ENCODE assay signal across 1 cellular context in the genomic region with DNA sequence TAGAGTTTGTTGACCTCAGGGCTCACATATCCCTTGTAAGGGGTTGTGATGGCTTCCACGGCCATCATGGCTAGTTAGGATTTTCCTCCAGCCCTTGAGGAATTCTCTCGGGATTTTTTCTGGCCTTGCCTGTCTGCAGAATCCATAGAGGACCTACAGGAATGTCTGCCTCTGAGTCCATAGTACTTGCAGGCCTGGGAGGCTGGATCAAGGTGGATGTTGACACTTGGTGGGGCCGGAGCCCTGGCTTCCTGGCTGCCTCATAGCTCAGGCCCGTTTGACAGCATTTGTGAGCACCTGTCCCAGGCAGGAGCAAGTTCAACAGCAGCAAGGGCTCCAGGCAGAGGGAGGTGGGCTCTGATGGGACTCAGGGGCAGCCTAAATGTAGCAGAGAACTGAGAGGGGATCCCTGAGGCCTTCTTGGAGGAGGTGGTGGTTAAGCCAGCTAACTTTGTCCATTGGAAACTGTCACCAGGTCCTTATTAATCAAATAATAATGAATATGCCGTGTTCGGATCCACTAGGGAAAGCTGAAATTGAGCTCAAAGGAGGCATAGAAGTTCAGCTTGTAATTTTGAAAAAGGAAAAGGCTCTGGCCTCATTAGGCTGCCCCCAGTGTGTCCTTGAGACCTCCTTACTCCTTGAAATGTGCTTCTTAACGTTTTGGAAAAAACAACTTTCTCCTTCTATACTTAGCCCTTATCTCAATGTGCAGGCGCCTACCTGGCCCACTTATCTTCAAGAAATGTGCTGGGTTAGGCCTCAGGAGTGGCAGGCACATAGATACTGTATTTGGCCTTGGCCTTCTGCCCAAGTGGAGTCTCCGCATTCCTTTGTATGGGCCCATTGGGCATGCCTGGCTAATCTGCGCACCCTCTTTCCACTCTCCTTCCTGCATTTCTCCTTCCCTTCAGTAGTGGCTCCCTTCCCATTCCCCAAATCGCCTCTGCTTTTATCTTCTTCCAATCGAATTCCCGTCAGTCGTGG.
A peak's percentile ranks its signal among the peaks of the same experiment; 100 is the strongest.
TF ChIP-seq lines count a peak whose summit lies in the region.

No MANE protein-coding gene starts in this region.

TF ChIP-seq in HepG2, 621 proteins besides CTCF, POLR2A, EP300 and RAD21 (continued from another document and continues in another):
- no peak for TF ChIP-seq ZNF878 (CRISPR knock-in tag; IDR thresholded peaks at IDR 0.05)
- no peak for TF ChIP-seq ZZZ3 (CRISPR knock-in tag; IDR thresholded peaks at IDR 0.05; ENCODE audit: borderline replicate concordance)
- TF ChIP-seq, protein P1, sequence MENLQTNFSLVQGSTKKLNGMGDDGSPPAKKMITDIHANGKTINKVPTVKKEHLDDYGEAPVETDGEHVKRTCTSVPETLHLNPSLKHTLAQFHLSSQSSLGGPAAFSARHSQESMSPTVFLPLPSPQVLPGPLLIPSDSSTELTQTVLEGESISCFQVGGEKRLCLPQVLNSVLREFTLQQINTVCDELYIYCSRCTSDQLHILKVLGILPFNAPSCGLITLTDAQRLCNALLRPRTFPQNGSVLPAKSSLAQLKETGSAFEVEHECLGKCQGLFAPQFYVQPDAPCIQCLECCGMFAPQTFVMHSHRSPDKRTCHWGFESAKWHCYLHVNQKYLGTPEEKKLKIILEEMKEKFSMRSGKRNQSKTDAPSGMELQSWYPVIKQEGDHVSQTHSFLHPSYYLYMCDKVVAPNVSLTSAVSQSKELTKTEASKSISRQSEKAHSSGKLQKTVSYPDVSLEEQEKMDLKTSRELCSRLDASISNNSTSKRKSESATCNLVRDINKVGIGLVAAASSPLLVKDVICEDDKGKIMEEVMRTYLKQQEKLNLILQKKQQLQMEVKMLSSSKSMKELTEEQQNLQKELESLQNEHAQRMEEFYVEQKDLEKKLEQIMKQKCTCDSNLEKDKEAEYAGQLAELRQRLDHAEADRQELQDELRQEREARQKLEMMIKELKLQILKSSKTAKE (CRISPR knock-in tag; IDR thresholded peaks at IDR 0.05; ENCODE audit: borderline replicate concordance) = peak; percentile 70; the same call in 1 of the 2 replicates
- no peak for TF ChIP-seq THYN1 (CRISPR knock-in tag; IDR thresholded peaks at IDR 0.05; ENCODE audit: borderline replicate concordance, low read depth)
- TF ChIP-seq, protein P2, sequence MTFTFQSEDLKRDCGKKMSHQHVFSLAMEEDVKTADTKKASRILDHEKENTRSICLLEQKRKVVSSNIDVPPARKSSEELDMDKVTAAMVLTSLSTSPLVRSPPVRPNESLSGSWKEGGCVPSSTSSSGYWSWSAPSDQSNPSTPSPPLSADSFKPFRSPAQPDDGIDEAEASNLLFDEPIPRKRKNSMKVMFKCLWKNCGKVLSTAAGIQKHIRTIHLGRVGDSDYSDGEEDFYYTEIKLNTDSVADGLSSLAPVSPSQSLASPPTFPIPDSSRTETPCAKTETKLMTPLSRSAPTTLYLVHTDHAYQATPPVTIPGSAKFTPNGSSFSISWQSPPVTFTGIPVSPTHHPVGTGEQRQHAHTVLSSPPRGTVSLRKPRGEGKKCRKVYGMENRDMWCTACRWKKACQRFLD (CRISPR knock-in tag; IDR thresholded peaks at IDR 0.05; ENCODE audit: borderline replicate concordance) = no peak
- TF ChIP-seq ZNF263 (CRISPR knock-in tag; IDR thresholded peaks at IDR 0.05) = peak; percentile 48
- TF ChIP-seq FOXA3 (CRISPR knock-in tag; IDR thresholded peaks at IDR 0.05) = peak; percentile 86
- no peak for TF ChIP-seq ZNF749 (CRISPR knock-in tag; IDR thresholded peaks at IDR 0.05; ENCODE audit: borderline replicate concordance)
- no peak for TF ChIP-seq ZNF567 (CRISPR knock-in tag; IDR thresholded peaks at IDR 0.05; ENCODE audit: borderline replicate concordance)
- TF ChIP-seq MEIS2 (CRISPR knock-in tag; IDR thresholded peaks at IDR 0.05) = peak; percentile 77; the same call in 1 of the 2 replicates
- no peak for TF ChIP-seq ZNF569 (CRISPR knock-in tag; IDR thresholded peaks at IDR 0.05; ENCODE audit: borderline replicate concordance)
- TF ChIP-seq MATR3 (CRISPR knock-in tag; IDR thresholded peaks at IDR 0.05) = no peak
- no peak for TF ChIP-seq EHMT2 (IDR thresholded peaks at IDR 0.05; ENCODE audit: borderline replicate concordance, low read depth, low read length)
- TF ChIP-seq ZSCAN9 (CRISPR knock-in tag; IDR thresholded peaks at IDR 0.05; ENCODE audit: borderline replicate concordance) = 0 out of 2 replicates have a peak, but pooled peaks have one; percentile 52
- TF ChIP-seq, protein P3, sequence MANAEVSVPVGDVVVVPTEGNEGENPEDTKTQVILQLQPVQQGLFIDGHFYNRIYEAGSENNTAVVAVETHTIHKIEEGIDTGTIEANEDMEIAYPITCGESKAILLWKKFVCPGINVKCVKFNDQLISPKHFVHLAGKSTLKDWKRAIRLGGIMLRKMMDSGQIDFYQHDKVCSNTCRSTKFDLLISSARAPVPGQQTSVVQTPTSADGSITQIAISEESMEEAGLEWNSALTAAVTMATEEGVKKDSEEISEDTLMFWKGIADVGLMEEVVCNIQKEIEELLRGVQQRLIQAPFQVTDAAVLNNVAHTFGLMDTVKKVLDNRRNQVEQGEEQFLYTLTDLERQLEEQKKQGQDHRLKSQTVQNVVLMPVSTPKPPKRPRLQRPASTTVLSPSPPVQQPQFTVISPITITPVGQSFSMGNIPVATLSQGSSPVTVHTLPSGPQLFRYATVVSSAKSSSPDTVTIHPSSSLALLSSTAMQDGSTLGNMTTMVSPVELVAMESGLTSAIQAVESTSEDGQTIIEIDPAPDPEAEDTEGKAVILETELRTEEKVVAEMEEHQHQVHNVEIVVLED (CRISPR knock-in tag; IDR thresholded peaks at IDR 0.05; ENCODE audit: borderline replicate concordance) = no peak
- TF ChIP-seq, protein P4, sequence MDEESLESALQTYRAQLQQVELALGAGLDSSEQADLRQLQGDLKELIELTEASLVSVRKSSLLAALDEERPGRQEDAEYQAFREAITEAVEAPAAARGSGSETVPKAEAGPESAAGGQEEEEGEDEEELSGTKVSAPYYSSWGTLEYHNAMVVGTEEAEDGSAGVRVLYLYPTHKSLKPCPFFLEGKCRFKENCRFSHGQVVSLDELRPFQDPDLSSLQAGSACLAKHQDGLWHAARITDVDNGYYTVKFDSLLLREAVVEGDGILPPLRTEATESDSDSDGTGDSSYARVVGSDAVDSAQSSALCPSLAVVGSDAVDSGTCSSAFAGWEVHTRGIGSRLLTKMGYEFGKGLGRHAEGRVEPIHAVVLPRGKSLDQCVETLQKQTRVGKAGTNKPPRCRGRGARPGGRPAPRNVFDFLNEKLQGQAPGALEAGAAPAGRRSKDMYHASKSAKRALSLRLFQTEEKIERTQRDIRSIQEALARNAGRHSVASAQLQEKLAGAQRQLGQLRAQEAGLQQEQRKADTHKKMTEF (CRISPR knock-in tag; IDR thresholded peaks at IDR 0.05) = no peak
- no peak for TF ChIP-seq FOXP1 (IDR thresholded peaks at IDR 0.05)
- TF ChIP-seq FOXP1 (CRISPR knock-in tag; IDR thresholded peaks at IDR 0.05) = peak; percentile 39; the same call in 1 of the 2 replicates
- no peak for TF ChIP-seq ZFP90 (CRISPR knock-in tag; IDR thresholded peaks at IDR 0.05; ENCODE audit: borderline replicate concordance)
- TF ChIP-seq ZNF773 (CRISPR knock-in tag; IDR thresholded peaks at IDR 0.05; ENCODE audit: borderline replicate concordance) = no peak
- TF ChIP-seq YEATS4 (CRISPR knock-in tag; IDR thresholded peaks at IDR 0.05; ENCODE audit: borderline replicate concordance) = no peak
- TF ChIP-seq ZNF747 (CRISPR knock-in tag; IDR thresholded peaks at IDR 0.05; ENCODE audit: borderline replicate concordance) = no peak
- TF ChIP-seq KMT2A (CRISPR knock-in tag; IDR thresholded peaks at IDR 0.05) = no peak
- no peak for TF ChIP-seq SNRNP70 (IDR thresholded peaks at IDR 0.05; ENCODE audit: low read depth, low read length)
- TF ChIP-seq FLYWCH1 (CRISPR knock-in tag; IDR thresholded peaks at IDR 0.05) = no peak
- TF ChIP-seq, protein P5, sequence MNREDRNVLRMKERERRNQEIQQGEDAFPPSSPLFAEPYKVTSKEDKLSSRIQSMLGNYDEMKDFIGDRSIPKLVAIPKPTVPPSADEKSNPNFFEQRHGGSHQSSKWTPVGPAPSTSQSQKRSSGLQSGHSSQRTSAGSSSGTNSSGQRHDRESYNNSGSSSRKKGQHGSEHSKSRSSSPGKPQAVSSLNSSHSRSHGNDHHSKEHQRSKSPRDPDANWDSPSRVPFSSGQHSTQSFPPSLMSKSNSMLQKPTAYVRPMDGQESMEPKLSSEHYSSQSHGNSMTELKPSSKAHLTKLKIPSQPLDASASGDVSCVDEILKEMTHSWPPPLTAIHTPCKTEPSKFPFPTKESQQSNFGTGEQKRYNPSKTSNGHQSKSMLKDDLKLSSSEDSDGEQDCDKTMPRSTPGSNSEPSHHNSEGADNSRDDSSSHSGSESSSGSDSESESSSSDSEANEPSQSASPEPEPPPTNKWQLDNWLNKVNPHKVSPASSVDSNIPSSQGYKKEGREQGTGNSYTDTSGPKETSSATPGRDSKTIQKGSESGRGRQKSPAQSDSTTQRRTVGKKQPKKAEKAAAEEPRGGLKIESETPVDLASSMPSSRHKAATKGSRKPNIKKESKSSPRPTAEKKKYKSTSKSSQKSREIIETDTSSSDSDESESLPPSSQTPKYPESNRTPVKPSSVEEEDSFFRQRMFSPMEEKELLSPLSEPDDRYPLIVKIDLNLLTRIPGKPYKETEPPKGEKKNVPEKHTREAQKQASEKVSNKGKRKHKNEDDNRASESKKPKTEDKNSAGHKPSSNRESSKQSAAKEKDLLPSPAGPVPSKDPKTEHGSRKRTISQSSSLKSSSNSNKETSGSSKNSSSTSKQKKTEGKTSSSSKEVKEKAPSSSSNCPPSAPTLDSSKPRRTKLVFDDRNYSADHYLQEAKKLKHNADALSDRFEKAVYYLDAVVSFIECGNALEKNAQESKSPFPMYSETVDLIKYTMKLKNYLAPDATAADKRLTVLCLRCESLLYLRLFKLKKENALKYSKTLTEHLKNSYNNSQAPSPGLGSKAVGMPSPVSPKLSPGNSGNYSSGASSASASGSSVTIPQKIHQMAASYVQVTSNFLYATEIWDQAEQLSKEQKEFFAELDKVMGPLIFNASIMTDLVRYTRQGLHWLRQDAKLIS (CRISPR knock-in tag; IDR thresholded peaks at IDR 0.05) = no peak
- TF ChIP-seq NFATC3 (CRISPR knock-in tag; IDR thresholded peaks at IDR 0.05) = no peak; the same call in 1 of the 2 replicates
- no peak for TF ChIP-seq ZNF546 (CRISPR knock-in tag; conservative IDR thresholded peaks at IDR 0.05)
- TF ChIP-seq POLR2AphosphoS2 (IDR thresholded peaks at IDR 0.05; ENCODE audit: low read depth, low read length) = no peak
- TF ChIP-seq ZNF558 (CRISPR knock-in tag; IDR thresholded peaks at IDR 0.05; ENCODE audit: borderline replicate concordance) = no peak
- peak; percentile 32; the same call in 1 of the 2 replicates for TF ChIP-seq FOXK2 (IDR thresholded peaks at IDR 0.05)
- TF ChIP-seq, protein P6, sequence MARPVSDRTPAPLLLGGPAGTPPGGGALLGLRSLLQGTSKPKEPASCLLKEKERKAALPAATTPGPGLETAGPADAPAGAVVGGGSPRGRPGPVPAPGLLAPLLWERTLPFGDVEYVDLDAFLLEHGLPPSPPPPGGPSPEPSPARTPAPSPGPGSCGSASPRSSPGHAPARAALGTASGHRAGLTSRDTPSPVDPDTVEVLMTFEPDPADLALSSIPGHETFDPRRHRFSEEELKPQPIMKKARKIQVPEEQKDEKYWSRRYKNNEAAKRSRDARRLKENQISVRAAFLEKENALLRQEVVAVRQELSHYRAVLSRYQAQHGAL (CRISPR knock-in tag; IDR thresholded peaks at IDR 0.05; ENCODE audit: not compliant biosample characterization) = no peak
- 0 out of 2 replicates have a peak, but pooled peaks have one; percentile 18 for TF ChIP-seq YEATS2 (CRISPR knock-in tag; IDR thresholded peaks at IDR 0.05; ENCODE audit: borderline replicate concordance)
- TF ChIP-seq ZNF335 (CRISPR knock-in tag; IDR thresholded peaks at IDR 0.05) = no peak
- no peak for TF ChIP-seq ZNF251 (CRISPR knock-in tag; IDR thresholded peaks at IDR 0.05)
- TF ChIP-seq, protein P7, sequence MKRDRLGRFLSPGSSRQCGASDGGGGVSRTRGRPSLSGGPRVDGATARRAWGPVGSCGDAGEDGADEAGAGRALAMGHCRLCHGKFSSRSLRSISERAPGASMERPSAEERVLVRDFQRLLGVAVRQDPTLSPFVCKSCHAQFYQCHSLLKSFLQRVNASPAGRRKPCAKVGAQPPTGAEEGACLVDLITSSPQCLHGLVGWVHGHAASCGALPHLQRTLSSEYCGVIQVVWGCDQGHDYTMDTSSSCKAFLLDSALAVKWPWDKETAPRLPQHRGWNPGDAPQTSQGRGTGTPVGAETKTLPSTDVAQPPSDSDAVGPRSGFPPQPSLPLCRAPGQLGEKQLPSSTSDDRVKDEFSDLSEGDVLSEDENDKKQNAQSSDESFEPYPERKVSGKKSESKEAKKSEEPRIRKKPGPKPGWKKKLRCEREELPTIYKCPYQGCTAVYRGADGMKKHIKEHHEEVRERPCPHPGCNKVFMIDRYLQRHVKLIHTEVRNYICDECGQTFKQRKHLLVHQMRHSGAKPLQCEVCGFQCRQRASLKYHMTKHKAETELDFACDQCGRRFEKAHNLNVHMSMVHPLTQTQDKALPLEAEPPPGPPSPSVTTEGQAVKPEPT (CRISPR knock-in tag; IDR thresholded peaks at IDR 0.05; ENCODE audit: low read depth) = no peak
- TF ChIP-seq ZBTB20 (CRISPR knock-in tag; IDR thresholded peaks at IDR 0.05; ENCODE audit: borderline replicate concordance, low read depth) = no peak; the same call in none of the 2 replicates
- peak; percentile 21; the same call in 1 of the 2 replicates for TF ChIP-seq ZNF616 (CRISPR knock-in tag; IDR thresholded peaks at IDR 0.05; ENCODE audit: low read depth)
- TF ChIP-seq ZNF331 (CRISPR knock-in tag; IDR thresholded peaks at IDR 0.05) = 0 out of 2 replicates have a peak, but pooled peaks have one; percentile 21
- TF ChIP-seq, protein P8, sequence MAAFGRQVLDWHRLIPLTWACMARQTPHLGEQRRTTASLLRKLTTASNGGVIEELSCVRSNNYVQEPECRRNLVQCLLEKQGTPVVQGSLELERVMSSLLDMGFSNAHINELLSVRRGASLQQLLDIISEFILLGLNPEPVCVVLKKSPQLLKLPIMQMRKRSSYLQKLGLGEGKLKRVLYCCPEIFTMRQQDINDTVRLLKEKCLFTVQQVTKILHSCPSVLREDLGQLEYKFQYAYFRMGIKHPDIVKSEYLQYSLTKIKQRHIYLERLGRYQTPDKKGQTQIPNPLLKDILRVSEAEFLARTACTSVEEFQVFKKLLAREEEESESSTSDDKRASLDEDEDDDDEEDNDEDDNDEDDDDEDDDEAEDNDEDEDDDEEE (CRISPR knock-in tag; IDR thresholded peaks at IDR 0.05) = no peak
- TF ChIP-seq, protein P9, sequence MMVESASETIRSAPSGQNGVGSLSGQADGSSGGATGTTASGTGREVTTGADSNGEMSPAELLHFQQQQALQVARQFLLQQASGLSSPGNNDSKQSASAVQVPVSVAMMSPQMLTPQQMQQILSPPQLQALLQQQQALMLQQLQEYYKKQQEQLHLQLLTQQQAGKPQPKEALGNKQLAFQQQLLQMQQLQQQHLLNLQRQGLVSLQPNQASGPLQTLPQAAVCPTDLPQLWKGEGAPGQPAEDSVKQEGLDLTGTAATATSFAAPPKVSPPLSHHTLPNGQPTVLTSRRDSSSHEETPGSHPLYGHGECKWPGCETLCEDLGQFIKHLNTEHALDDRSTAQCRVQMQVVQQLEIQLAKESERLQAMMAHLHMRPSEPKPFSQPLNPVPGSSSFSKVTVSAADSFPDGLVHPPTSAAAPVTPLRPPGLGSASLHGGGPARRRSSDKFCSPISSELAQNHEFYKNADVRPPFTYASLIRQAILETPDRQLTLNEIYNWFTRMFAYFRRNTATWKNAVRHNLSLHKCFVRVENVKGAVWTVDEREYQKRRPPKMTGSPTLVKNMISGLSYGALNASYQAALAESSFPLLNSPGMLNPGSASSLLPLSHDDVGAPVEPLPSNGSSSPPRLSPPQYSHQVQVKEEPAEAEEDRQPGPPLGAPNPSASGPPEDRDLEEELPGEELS (CRISPR knock-in tag; IDR thresholded peaks at IDR 0.05) = peak; percentile 49; the same call in 1 of the 2 replicates
- TF ChIP-seq KLF11 (CRISPR knock-in tag; IDR thresholded peaks at IDR 0.05) = no peak
- TF ChIP-seq ZNF432 (CRISPR knock-in tag; IDR thresholded peaks at IDR 0.05; ENCODE audit: borderline replicate concordance) = no peak
- TF ChIP-seq NCOA5 (CRISPR knock-in tag; IDR thresholded peaks at IDR 0.05) = no peak
